1 cellular context compared by ENCODE assay signal in genomic region chr2:240626531-240627300, GRCh38.
TF ChIP-seq lines count a peak whose summit lies in the region.

No MANE protein-coding gene starts in this region.

TF ChIP-seq in GM12878, 131 proteins besides CTCF, POLR2A, EP300 and RAD21:
- TF ChIP-seq ESRRA (IDR thresholded peaks at IDR 0.05; ENCODE audit: low read length): no peak
- 0 out of 2 replicates have a peak, but pooled peaks have one; percentile 30 for TF ChIP-seq IKZF1 (conservative IDR thresholded peaks at IDR 0.05)
- TF ChIP-seq, protein P1, sequence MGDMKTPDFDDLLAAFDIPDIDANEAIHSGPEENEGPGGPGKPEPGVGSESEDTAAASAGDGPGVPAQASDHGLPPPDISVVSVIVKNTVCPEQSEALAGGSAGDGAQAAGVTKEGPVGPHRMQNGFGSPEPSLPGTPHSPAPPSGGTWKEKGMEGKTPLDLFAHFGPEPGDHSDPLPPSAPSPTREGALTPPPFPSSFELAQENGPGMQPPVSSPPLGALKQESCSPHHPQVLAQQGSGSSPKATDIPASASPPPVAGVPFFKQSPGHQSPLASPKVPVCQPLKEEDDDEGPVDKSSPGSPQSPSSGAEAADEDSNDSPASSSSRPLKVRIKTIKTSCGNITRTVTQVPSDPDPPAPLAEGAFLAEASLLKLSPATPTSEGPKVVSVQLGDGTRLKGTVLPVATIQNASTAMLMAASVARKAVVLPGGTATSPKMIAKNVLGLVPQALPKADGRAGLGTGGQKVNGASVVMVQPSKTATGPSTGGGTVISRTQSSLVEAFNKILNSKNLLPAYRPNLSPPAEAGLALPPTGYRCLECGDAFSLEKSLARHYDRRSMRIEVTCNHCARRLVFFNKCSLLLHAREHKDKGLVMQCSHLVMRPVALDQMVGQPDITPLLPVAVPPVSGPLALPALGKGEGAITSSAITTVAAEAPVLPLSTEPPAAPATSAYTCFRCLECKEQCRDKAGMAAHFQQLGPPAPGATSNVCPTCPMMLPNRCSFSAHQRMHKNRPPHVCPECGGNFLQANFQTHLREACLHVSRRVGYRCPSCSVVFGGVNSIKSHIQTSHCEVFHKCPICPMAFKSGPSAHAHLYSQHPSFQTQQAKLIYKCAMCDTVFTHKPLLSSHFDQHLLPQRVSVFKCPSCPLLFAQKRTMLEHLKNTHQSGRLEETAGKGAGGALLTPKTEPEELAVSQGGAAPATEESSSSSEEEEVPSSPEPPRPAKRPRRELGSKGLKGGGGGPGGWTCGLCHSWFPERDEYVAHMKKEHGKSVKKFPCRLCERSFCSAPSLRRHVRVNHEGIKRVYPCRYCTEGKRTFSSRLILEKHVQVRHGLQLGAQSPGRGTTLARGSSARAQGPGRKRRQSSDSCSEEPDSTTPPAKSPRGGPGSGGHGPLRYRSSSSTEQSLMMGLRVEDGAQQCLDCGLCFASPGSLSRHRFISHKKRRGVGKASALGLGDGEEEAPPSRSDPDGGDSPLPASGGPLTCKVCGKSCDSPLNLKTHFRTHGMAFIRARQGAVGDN (IDR thresholded peaks at IDR 0.05): peak; percentile 33; the same call in 1 of the 2 replicates
- TF ChIP-seq SPI1 (IDR thresholded peaks at IDR 0.05; ENCODE audit: borderline replicate concordance, insufficient read depth, low read depth, low read length): peak; percentile 81
- 0 out of 2 replicates have a peak, but pooled peaks have one; percentile 3 for TF ChIP-seq RUNX3 (IDR thresholded peaks at IDR 0.05; ENCODE audit: low read length)
- peak in 1 of 2 experiments; percentile 39; a peak in 1 of 4 replicates for TF ChIP-seq BHLHE40 (IDR thresholded peaks at IDR 0.05; ENCODE audit: borderline replicate concordance in 1 of 2, low read depth in 2 of 2, low read length in 1 of 2)
- TF ChIP-seq TCF3 (IDR thresholded peaks at IDR 0.05; ENCODE audit: borderline replicate concordance, insufficient read depth, low read depth, low read length): no peak
- no peak for TF ChIP-seq POLR2AphosphoS2 (IDR thresholded peaks at IDR 0.05; ENCODE audit: low read depth, low read length)
- TF ChIP-seq EED (IDR thresholded peaks at IDR 0.05; ENCODE audit: low read depth): 0 out of 2 replicates have a peak, but pooled peaks have one; percentile 41
TF ChIP-seq in GM12878: peak in this region for 6.
